ENCODE assay signal across 22 cellular contexts in genomic region chr2:166197446-166197845, GRCh38.
"Had no signal": no experiment of that assay in that cellular context is flagged by ENCODE, and none has a peak within 500 bp of the region (broad histone marks: within the 10 kb centered on the region; RNA-seq: fewer than 3 reads in every experiment).

No MANE protein-coding gene starts in this region.

- DNase-seq: activated CD4-positive, alpha-beta T cell treated with anti-CD3 and anti-CD28 coated beads for 4 hours; activated CD8-positive, alpha-beta memory T cell treated with anti-CD3 and anti-CD28 coated beads, Interleukin-2, amount 50 U/mL, for 4 hours; activated CD8-positive, alpha-beta T cell treated with anti-CD3 and anti-CD28 coated beads, Interleukin-2, amount 10 ng/mL, durations not matched to agents 7 days and 5 days; activated gamma-delta T cell; activated T-cell treated with anti-CD3 and anti-CD28 coated beads, Interleukin-2, amount 50 U/mL, for 72 hours; amygdala; erythroblast; heart right ventricle; right cardiac atrium; small intestine; stimulated activated CD4-positive, alpha-beta T cell treated with anti-CD3 and anti-CD28 coated beads, Interleukin-4, amount 100 ng/mL, for 24 hours; stimulated activated naive CD4-positive, alpha-beta T cell; tibial artery had no signal

- H3K4me1 ChIP-seq: gastroesophageal sphincter, heart right ventricle, prostate gland, tibial artery had no signal

- FAIRE-seq: islet of Langerhans, small intestine, urothelium cell line had no signal

- H3K9me3 Mint-ChIP-seq: T-helper 1 cell treated with Interleukin-12 subunit alpha and Interleukin-12 subunit beta and Interleukin-4 antibody, amounts not matched to agents 30 μg/mL and 1 μg/mL, for 36 hours had no signal

- H3K9me3 ChIP-seq: gastroesophageal sphincter, prostate gland, tibial artery had no signal

- H3K36me3 ChIP-seq: gastroesophageal sphincter, heart right ventricle, prostate gland, tibial artery had no signal

- H3K4me3 Mint-ChIP-seq: activated CD8-positive, alpha-beta T cell treated with anti-CD3 and anti-CD28 coated beads, Interleukin-2, amount 10 ng/mL, durations not matched to agents 7 days and 5 days; activated T-cell treated with anti-CD3 and anti-CD28 coated beads, Interleukin-2, amount 50 U/mL, for 72 hours; brain; neural crest cell; T-helper 1 cell treated with Interleukin-12 subunit alpha and Interleukin-12 subunit beta and Interleukin-4 antibody, amounts not matched to agents 30 μg/mL and 1 μg/mL, for 36 hours had no signal

- H3K27ac ChIP-seq: gastroesophageal sphincter, heart right ventricle, prostate gland, tibial artery had no signal

- H3K27ac Mint-ChIP-seq: activated CD8-positive, alpha-beta T cell treated with anti-CD3 and anti-CD28 coated beads, Interleukin-2, amount 10 ng/mL, durations not matched to agents 7 days and 5 days; activated naive CD4-positive, alpha-beta T cell treated with anti-CD3 and anti-CD28 coated beads, Interleukin-2, amount 50 U/mL, for 72 hours; activated T-cell treated with anti-CD3 and anti-CD28 coated beads, Interleukin-2, amount 50 U/mL, for 72 hours; brain; T-helper 1 cell treated with Interleukin-12 subunit alpha and Interleukin-12 subunit beta and Interleukin-4 antibody, amounts not matched to agents 30 μg/mL and 1 μg/mL, for 36 hours had no signal

- H3K27me3 Mint-ChIP-seq: brain had no signal

- H3K4me1 Mint-ChIP-seq: brain, neural crest cell had no signal

- H3K27me3 ChIP-seq: gastroesophageal sphincter, heart right ventricle, tibial artery had no signal

- ATAC-seq: activated CD8-positive, alpha-beta T cell treated with anti-CD3 and anti-CD28 coated beads, Interleukin-2, amount 10 ng/mL, durations not matched to agents 7 days and 5 days; activated naive CD4-positive, alpha-beta T cell treated with anti-CD3 and anti-CD28 coated beads, Interleukin-2, amount 50 U/mL, for 72 hours; activated T-cell treated with anti-CD3 and anti-CD28 coated beads, Interleukin-2, amount 50 U/mL, for 72 hours; gastroesophageal sphincter; heart right ventricle; right cardiac atrium had no signal

- H3K4me3 ChIP-seq: gastroesophageal sphincter, heart right ventricle, lung, prostate gland, tibial artery had no signal

- H3K36me3 Mint-ChIP-seq: activated naive CD4-positive, alpha-beta T cell treated with anti-CD3 and anti-CD28 coated beads, Interleukin-2, amount 50 U/mL, for 72 hours had no signal
